In the genomic region with DNA sequence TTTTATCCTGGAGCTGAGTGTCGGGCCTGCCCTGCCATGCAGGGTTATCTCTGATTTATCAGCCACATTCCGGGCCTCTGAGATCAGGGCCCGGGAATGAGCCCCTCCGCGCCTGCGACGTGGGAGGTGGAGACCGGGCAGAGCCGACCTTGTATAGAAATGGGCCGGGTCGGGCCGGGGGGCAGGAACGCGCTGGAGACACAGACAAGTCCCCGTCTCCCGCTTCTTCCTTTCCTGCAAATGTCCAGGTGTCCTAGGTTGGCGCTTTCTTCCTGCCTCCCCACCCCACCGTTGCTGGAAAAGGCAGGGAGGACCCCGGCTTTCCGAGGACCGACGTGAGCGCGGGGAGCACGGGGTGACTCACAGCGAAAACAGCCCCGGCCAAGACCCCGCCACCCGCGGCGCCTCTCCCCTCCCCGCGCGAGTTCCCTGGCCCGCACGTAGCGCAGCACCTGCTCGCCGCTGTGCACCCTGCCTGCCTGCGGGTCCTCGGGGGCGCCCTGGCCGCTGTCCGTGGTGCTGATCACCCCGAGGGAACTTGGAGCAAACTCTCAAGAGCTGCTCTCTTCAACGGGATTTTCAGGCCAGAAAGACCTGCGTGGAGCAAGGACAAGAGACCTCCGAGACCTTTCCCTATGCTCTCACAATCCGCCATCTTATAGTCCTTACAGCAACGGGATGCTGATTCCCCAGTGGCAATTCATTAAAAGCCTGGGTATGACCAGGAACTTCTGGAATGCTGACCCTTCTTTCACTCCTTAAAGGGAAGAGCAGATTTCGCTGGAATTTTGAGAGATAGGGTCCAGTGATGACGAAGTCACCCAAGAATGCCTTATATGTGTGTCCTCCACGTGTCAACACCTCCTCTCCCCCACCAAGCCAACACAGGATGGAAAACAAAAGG, we compare ENCODE assay signal across 7 cellular contexts. TPM values are rescaled to one million over a fixed set of nuclear protein-coding genes. Genes with fewer than 3 reads are reported as not detected.
A peak's percentile ranks its signal among the peaks of the same experiment; 100 is the strongest.
DNase-seq lines count a peak whose midpoint lies in the region; ATAC-seq and TF ChIP-seq lines count a peak whose summit lies in the region.

No MANE protein-coding gene starts in this region.

- WGBS in H9 (ENCODE audit: extremely low coverage, insufficient read length, low lambda C conversion rate): no CpG with 5 or more reads among the region's 53 CpGs
- 22% methylated on average over 23 of the region's 53 CpGs for WGBS in SK-N-SH (ENCODE audit: low lambda C conversion rate)

- no peak overlapping the region for H4K91ac ChIP-seq in H9 (ENCODE audit: insufficient read length, low read depth, low read length)

- H2BK12ac ChIP-seq in H9 (ENCODE audit: insufficient read length, low read depth, low read length): no peak overlapping the region

- TF ChIP-seq RAD21 in SK-N-SH (IDR thresholded peaks at IDR 0.05; ENCODE audit: low read length): no peak

- H3K4me3 ChIP-seq in SK-N-SH (ENCODE audit: low read depth in 2 of 2, low read length in 1 of 2): peak overlapping the region in 1 of 2 experiments; percentile 12; a peak in 1 of 4 replicates
- peak overlapping the region; percentile 35 for H3K4me3 ChIP-seq in iPS-11a (ENCODE audit: low read depth, low read length)

- no peak overlapping the region for H3K56ac ChIP-seq in H9 (ENCODE audit: insufficient read length, low read depth, low read length)

- H3K27me3 ChIP-seq in H9 (ENCODE audit: insufficient read depth, low read length): no peaks in the 10 kb centered on the region; the same call in 1 of the 2 replicates
- H3K27me3 ChIP-seq in SK-N-SH (ENCODE audit: insufficient read depth): peaks cover 5% of the 10 kb centered on the region; the same call in 1 of the 2 replicates

- no peak for ATAC-seq in GM21737 (IDR thresholded peaks at IDR 0.05; ENCODE audit: unreplicated experiment)

- H3K9me2 ChIP-seq in SK-N-SH: no peaks in the 10 kb centered on the region

- TF ChIP-seq EP300 in SK-N-SH (IDR thresholded peaks at IDR 0.05; ENCODE audit: borderline replicate concordance in 1 of 2, low read depth in 1 of 2, low read length in 1 of 2): no peak

- H3K4me1 ChIP-seq in H9 (ENCODE audit: insufficient read depth, low read length) (no peaks in the 10 kb centered on the region), SK-N-SH (ENCODE audit: control insufficient read depth in 1 of 2, insufficient read depth in 2 of 2, low read depth in 1 of 2, low read length in 1 of 2) (peaks cover 0 to 11% of the 10 kb centered on the region in 2 experiments; a peak in 1 of 4 replicates)

- no peak overlapping the region; the same call in 1 of the 2 replicates for H3K14ac ChIP-seq in H9 (ENCODE audit: insufficient read depth, low read length)

- no peak overlapping the region; a peak in 1 of 7 replicates for H3K27ac Mint-ChIP-seq in H9
- H3K27ac Mint-ChIP-seq in activated naive CD4-positive, alpha-beta T cell treated with anti-CD3 and anti-CD28 coated beads, Interleukin-2, amount 10 ng/mL, durations not matched to agents 7 days and 5 days: no peak overlapping the region

- H2AK5ac ChIP-seq in H9 (ENCODE audit: insufficient read length, low read length): no peak overlapping the region

- H3K23ac ChIP-seq in H9 (ENCODE audit: insufficient read length, low read depth, low read length): no peak overlapping the region

- H3K79me2 ChIP-seq in H9 (ENCODE audit: insufficient read depth, low read length) (no peaks in the 10 kb centered on the region), SK-N-SH (ENCODE audit: insufficient read depth) (no peaks in the 10 kb centered on the region)

- TF ChIP-seq CTCF in H9 (conservative IDR thresholded peaks at IDR 0.05) (peak; percentile 49), SK-N-SH (IDR thresholded peaks at IDR 0.05) (peak; percentile 39)

- H3K18ac ChIP-seq in H9 (ENCODE audit: insufficient read length, low read depth, low read length): no peak overlapping the region

- H3K9me3 Mint-ChIP-seq in H9: no peaks in the 10 kb centered on the region
- no peaks in the 10 kb centered on the region for H3K9me3 Mint-ChIP-seq in activated naive CD4-positive, alpha-beta T cell treated with anti-CD3 and anti-CD28 coated beads, Interleukin-2, amount 10 ng/mL, durations not matched to agents 7 days and 5 days

- H3K79me1 ChIP-seq in H9 (ENCODE audit: insufficient read depth, low read depth, low read length, poor library complexity, severe bottlenecking): no peaks in the 10 kb centered on the region

- H3K4me2 ChIP-seq in H9 (ENCODE audit: insufficient read depth, insufficient read length, low read length) (peak overlapping the region; percentile 17), SK-N-SH (peak overlapping the region; percentile 24; the same call in 1 of the 2 replicates)

- no peak overlapping the region for H2BK15ac ChIP-seq in H9 (ENCODE audit: low read depth, low read length)

- H3K9me3 ChIP-seq in H9 (ENCODE audit: control insufficient read depth, low read depth, low read length): no peaks in the 10 kb centered on the region
- H3K9me3 ChIP-seq in SK-N-SH: no peaks in the 10 kb centered on the region

- no peaks in the 10 kb centered on the region for H3K36me3 Mint-ChIP-seq in H9 (ENCODE audit: insufficient read depth in 1 of 3, low read depth in 3 of 3)
- H3K36me3 Mint-ChIP-seq in activated naive CD4-positive, alpha-beta T cell treated with anti-CD3 and anti-CD28 coated beads, Interleukin-2, amount 10 ng/mL, durations not matched to agents 7 days and 5 days: no peaks in the 10 kb centered on the region

- H3K27me3 Mint-ChIP-seq in H9 (ENCODE audit: low read depth): peaks cover 70% of the 10 kb centered on the region
- peaks cover 90% of the 10 kb centered on the region for H3K27me3 Mint-ChIP-seq in activated naive CD4-positive, alpha-beta T cell treated with anti-CD3 and anti-CD28 coated beads, Interleukin-2, amount 10 ng/mL, durations not matched to agents 7 days and 5 days

- no peak overlapping the region for H4K5ac ChIP-seq in H9 (ENCODE audit: insufficient read length, low read depth, low read length)

- DNase-seq in H9: peak; percentile 85
- no peak for DNase-seq in SK-N-SH
- peak; percentile 89 for DNase-seq in activated naive CD4-positive, alpha-beta T cell treated with anti-CD3 and anti-CD28 coated beads, Interleukin-2, amount 10 ng/mL, durations not matched to agents 7 days and 5 days
- peak; percentile 34 to 57 for DNase-seq in stimulated activated CD4-positive, alpha-beta T cell treated with anti-CD3 and anti-CD28 coated beads, Interleukin-1b, Interleukin-23, amount 100 ng/mL, for 4 hours (ENCODE audit: low read depth in 2 of 2)
- DNase-seq in cerebellar cortex (ENCODE audit: low spot score): no peak

- H2AFZ ChIP-seq in H9 (ENCODE audit: low read length): no peak overlapping the region
- H2AFZ ChIP-seq in SK-N-SH (ENCODE audit: low read depth): no peak overlapping the region

- no peaks in the 10 kb centered on the region for H3F3A ChIP-seq in SK-N-SH (replicated peaks; ENCODE audit: insufficient read depth)

- no peaks in the 10 kb centered on the region for H4K20me1 ChIP-seq in H9 (ENCODE audit: control insufficient read depth, insufficient read depth, insufficient read length)
- H4K20me1 ChIP-seq in SK-N-SH (ENCODE audit: insufficient read depth): no peaks in the 10 kb centered on the region

- H3K27ac ChIP-seq in H9 (ENCODE audit: insufficient read length, low read depth, low read length): no peak overlapping the region
- no peak overlapping the region for H3K27ac ChIP-seq in SK-N-SH (ENCODE audit: low read depth in 2 of 2, low read length in 1 of 2)

- H4K8ac ChIP-seq in H9 (replicated peaks; ENCODE audit: insufficient read length, low read depth, low read length): no peak overlapping the region

- H2BK20ac ChIP-seq in H9 (ENCODE audit: low read depth, low read length, poor library complexity, severe bottlenecking): no peak overlapping the region

- no peak overlapping the region for H2BK5ac ChIP-seq in H9 (ENCODE audit: insufficient read length, low read length)

- H3K4me3 Mint-ChIP-seq in H9: peak overlapping the region in 1 of 2 experiments; percentile 31; a peak in 2 of 5 replicates
- H3K4me3 Mint-ChIP-seq in activated naive CD4-positive, alpha-beta T cell treated with anti-CD3 and anti-CD28 coated beads, Interleukin-2, amount 10 ng/mL, durations not matched to agents 7 days and 5 days: no peak overlapping the region

- no peak overlapping the region for H3K4ac ChIP-seq in H9 (ENCODE audit: low read depth, low read length)

- POLR2A ChIA-PET in SK-N-SH (lab: Yijun Ruan, JAX): no interaction called here

- no peak overlapping the region for H3T11ph ChIP-seq in H9 (ENCODE audit: low read length)

- no peaks in the 10 kb centered on the region for H3K36me3 ChIP-seq in SK-N-SH (replicated peaks in 1 of 2; ENCODE audit: control insufficient read depth in 1 of 2, insufficient read depth in 2 of 2, low read length in 1 of 2)

- CTCF ChIA-PET in SK-N-SH (lab: Yijun Ruan, JAX): interaction anchor here (2.2 kb wide), 1 partner anchor 34 kb away, joined by 5 read pairs; no protein-coding TSS in a partner anchor
- CTCF ChIA-PET in activated naive CD4-positive, alpha-beta T cell treated with anti-CD3 and anti-CD28 coated beads, Interleukin-2, amount 10 ng/mL, durations not matched to agents 7 days and 5 days (lab: Charles Lee): interaction anchor here (1.2 kb wide), 1 partner anchor 9 kb away, joined by 3 read pairs; no protein-coding TSS in a partner anchor

- no peaks in the 10 kb centered on the region for H3K23me2 ChIP-seq in H9 (ENCODE audit: insufficient read length, low read depth, low read length, poor library complexity, severe bottlenecking)

- H3K4me1 Mint-ChIP-seq in H9: peaks cover 6 to 15% of the 10 kb centered on the region in 2 experiments; a peak in 3 of 4 replicates
- H3K4me1 Mint-ChIP-seq in activated naive CD4-positive, alpha-beta T cell treated with anti-CD3 and anti-CD28 coated beads, Interleukin-2, amount 10 ng/mL, durations not matched to agents 7 days and 5 days: peaks cover 14% of the 10 kb centered on the region

- H3K9ac ChIP-seq in H9 (ENCODE audit: extremely low read depth, insufficient read length, low read length) (no peak overlapping the region), SK-N-SH (no peak overlapping the region)

- no peak overlapping the region for H2BK120ac ChIP-seq in H9 (ENCODE audit: low read depth, low read length, poor library complexity, severe bottlenecking)

RNA-seq across cellular contexts. Expression of a gene that starts 0.5 kb away (rescaled TPM):
- total RNA-seq in H9 (2021): 0.35 TPM in 1 of 2 replicates, not detected in the other
- 0.55 and 0.85 TPM in 2 replicates for polyA plus RNA-seq in SK-N-SH (2012; rRNA removed)
- polyA plus RNA-seq in SK-N-SH (2012; cell fraction: cytosol; rRNA removed): 0.18 and 0.49 TPM in 2 replicates
- 1.4 and 2.9 TPM in 2 replicates for polyA plus RNA-seq in SK-N-SH (2012; cell fraction: nucleus; rRNA removed)

RNA-seq across cellular contexts. Expression of a gene that starts 11.6 kb away (rescaled TPM):
- total RNA-seq in H9 (2021): not detected in 2 replicates
- not detected in 2 replicates for polyA plus RNA-seq in SK-N-SH (2012; rRNA removed)
- polyA plus RNA-seq in SK-N-SH (2012; cell fraction: cytosol; rRNA removed): 0.04 TPM in 1 of 2 replicates, not detected in the other
- not detected in 2 replicates for polyA plus RNA-seq in SK-N-SH (2012; cell fraction: nucleus; rRNA removed)

RNA-seq across cellular contexts. Expression of a gene that starts 53.2 kb away (rescaled TPM):
- total RNA-seq in H9 (2021): 20.5 and 20.7 TPM in 2 replicates
- polyA plus RNA-seq in SK-N-SH (2012; rRNA removed): 7.4 and 8.3 TPM in 2 replicates
- 4.3 and 4.7 TPM in 2 replicates for polyA plus RNA-seq in SK-N-SH (2012; cell fraction: cytosol; rRNA removed)
- polyA plus RNA-seq in SK-N-SH (2012; cell fraction: nucleus; rRNA removed): 31.6 and 35.7 TPM in 2 replicates

RNA-seq across cellular contexts. Expression of a gene that starts 53.5 kb away (rescaled TPM):
- total RNA-seq in H9 (2021): 18.2 and 18.4 TPM in 2 replicates
- polyA plus RNA-seq in SK-N-SH (2012; rRNA removed): 5.3 and 7.6 TPM in 2 replicates
- 2.8 and 3.5 TPM in 2 replicates for polyA plus RNA-seq in SK-N-SH (2012; cell fraction: cytosol; rRNA removed)
- polyA plus RNA-seq in SK-N-SH (2012; cell fraction: nucleus; rRNA removed): 18.8 and 23.8 TPM in 2 replicates

Comparison
In these comparisons a context has a peak if more than half of its experiments do, and no peak if none do; other contexts are left out.
1. DNase-seq: peak in H9 (single experiment), activated naive CD4-positive, alpha-beta T cell treated with anti-CD3 and anti-CD28 coated beads, Interleukin-2, amount 10 ng/mL, durations not matched to agents 7 days and 5 days (single experiment) and stimulated activated CD4-positive, alpha-beta T cell treated with anti-CD3 and anti-CD28 coated beads, Interleukin-1b, Interleukin-23, amount 100 ng/mL, for 4 hours (2 of 2); none in SK-N-SH (single experiment) and cerebellar cortex (single experiment).